In the genomic region with DNA sequence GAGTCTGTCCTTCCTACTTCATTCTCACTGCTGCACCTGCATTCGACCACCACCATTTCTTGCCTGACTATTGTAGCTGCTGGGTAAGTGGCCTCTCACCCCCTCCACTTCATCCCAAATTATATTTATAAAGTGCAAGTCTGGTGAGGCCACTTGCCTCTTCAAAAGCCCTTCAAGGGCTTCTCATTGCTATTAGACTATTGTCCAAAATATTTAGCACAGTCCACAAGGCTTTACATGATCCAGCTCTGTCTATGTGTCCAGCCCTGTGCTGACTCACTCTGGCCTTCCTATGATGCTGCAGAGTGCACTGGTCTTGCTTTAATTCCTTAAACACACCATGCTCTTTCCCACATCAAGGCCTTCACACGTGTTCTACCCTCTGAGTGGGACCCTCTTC, we compare ENCODE assay signal across 25 cellular contexts. TPM values are rescaled to one million over a fixed set of nuclear protein-coding genes. Genes with fewer than 3 reads are reported as not detected.
"Had no signal": no experiment of that assay in that cellular context is flagged by ENCODE, and none has a peak within 500 bp of the region (broad histone marks: within the 10 kb centered on the region; RNA-seq: fewer than 3 reads in every experiment).

No MANE protein-coding gene starts in this region.

- H3K27ac ChIP-seq: gastrocnemius medialis, lower lobe of right lung, prostate gland, right atrium auricular region, sigmoid colon, spleen, suprapubic skin, transverse colon, vagina had no signal

- H3K36me3 ChIP-seq: gastrocnemius medialis, lower lobe of right lung, prostate gland, right atrium auricular region, sigmoid colon, spleen, suprapubic skin, transverse colon, vagina had no signal

- DNase-seq: cortex of kidney; effector memory CD8-positive, alpha-beta T cell; foreskin fibroblast; gastrocnemius medialis; head of caudate nucleus; left ventricle myocardium superior; lower lobe of right lung; naive thymus-derived CD8-positive, alpha-beta T cell; nephron progenitor cell; nucleus accumbens; sigmoid colon; spleen; stimulated activated naive B cell treated with anti-CD40 and anti-IgM and Interleukin-4, amounts not matched to agents 10 μg/mL and 1 μg/mL and 100 μg/mL, for 72 hours; transverse colon had no signal

- H3K4me1 ChIP-seq: gastrocnemius medialis, lower lobe of right lung, prostate gland, right atrium auricular region, sigmoid colon, spleen, transverse colon, vagina had no signal

- H3K4me3 ChIP-seq: gastrocnemius medialis, lower lobe of right lung, prostate gland, right atrium auricular region, sigmoid colon, spleen, suprapubic skin, transverse colon, vagina had no signal

- H3K9me3 ChIP-seq: gastrocnemius medialis, lower lobe of right lung, prostate gland, right atrium auricular region, sigmoid colon, spleen, suprapubic skin, transverse colon, vagina had no signal

- H3K27me3 ChIP-seq: gastrocnemius medialis, right atrium auricular region, sigmoid colon, spleen, suprapubic skin, transverse colon, vagina had no signal

RNA-seq across cellular contexts. Expression of a gene that starts 46.0 kb away (rescaled TPM):
- total RNA-seq: dermis microvascular lymphatic vessel endothelial cell, glomerular endothelial cell, left ventricle myocardium superior, lower lobe of right lung, mesenteric fat pad, myocyte, osteocyte, right atrium auricular region, skeletal muscle tissue, spleen, transverse colon, vagina had no signal
- polyA plus RNA-seq: keratinocyte; naive thymus-derived CD8-positive, alpha-beta T cell had no signal
